Comparison of ENCODE assay signal across 9 cellular contexts in the genomic region with DNA sequence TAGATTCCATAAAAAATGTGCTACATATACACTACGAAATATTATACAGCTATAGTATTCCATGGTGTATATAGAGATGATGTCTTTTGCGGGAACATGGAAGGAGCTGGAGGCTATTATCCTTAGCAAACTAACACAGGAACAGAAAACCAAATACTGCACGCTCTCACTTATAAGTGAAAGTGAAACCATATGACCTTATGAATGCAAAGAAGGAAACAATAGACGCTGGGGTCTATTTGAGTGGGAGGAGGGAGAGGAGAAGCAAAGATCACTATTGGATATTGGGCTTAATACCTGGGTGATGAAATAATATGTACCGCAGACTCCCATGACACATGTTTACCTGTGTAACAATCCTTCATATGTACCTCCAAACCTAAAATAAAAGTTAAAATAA.
DNase-seq lines count a peak whose midpoint lies in the region; ATAC-seq and TF ChIP-seq lines count a peak whose summit lies in the region.
"Had no signal": no experiment of that assay in that cellular context is flagged by ENCODE, and none has a peak within 500 bp of the region (broad histone marks: within the 10 kb centered on the region; RNA-seq: fewer than 3 reads in every experiment).

No MANE protein-coding gene starts in this region.

- peak overlapping the region; percentile 76 for H2AFZ ChIP-seq in OCI-LY3 (ENCODE audit: low read depth, low read length)

- no peak overlapping the region for H3K9ac ChIP-seq in OCI-LY3 (ENCODE audit: low read length)

- no peaks in the 10 kb centered on the region for H4K20me1 ChIP-seq in OCI-LY3 (ENCODE audit: insufficient read depth, low read length)

- peak overlapping the region; percentile 58 for H3K4me2 ChIP-seq in OCI-LY3 (ENCODE audit: low read length)

- H3K27me3 ChIP-seq in OCI-LY3 (ENCODE audit: low read depth, low read length) = no peaks in the 10 kb centered on the region
- H3K27me3 ChIP-seq in aorta (ENCODE audit: control insufficient read depth in 1 of 2, insufficient read depth in 2 of 2, low read length in 1 of 2) = no peaks in the 10 kb centered on the region
- H3K27me3 ChIP-seq: SJSA1 had no signal

- H3K4me1 ChIP-seq in OCI-LY3 (ENCODE audit: low read length) (0 out of 2 replicates have a peak, but pooled peaks cover 3% of the 10 kb centered on the region), aorta (ENCODE audit: control insufficient read depth in 1 of 2, insufficient read depth in 2 of 2, low read length in 2 of 2) (no peaks in the 10 kb centered on the region)
- H3K4me1 ChIP-seq: SJSA1 had no signal

- DNase-seq in fibroblast of peridontal ligament (ENCODE audit: extremely low read depth) (peak; percentile 67), aorta (no peak), NCI-H2171 treated with DMSO at 0.1 percent for 48 hours (lab: John Stamatoyannopoulos, UW) (no peak)
- DNase-seq in stimulated activated CD4-positive, alpha-beta T cell treated with anti-CD3 and anti-CD28 coated beads, Interleukin-12 subunit alpha, Interleukin-12 subunit beta, amount 100 ng/mL, for 4 hours = no peak
- DNase-seq in stimulated activated CD4-positive, alpha-beta T cell treated with anti-CD3 and anti-CD28 coated beads, Interleukin-4, amount 100 ng/mL, for 4 hours = no peak

- ATAC-seq in GM18867 (IDR thresholded peaks at IDR 0.05; ENCODE audit: unreplicated experiment) = peak; percentile 69
- peak; percentile 94 for ATAC-seq in HG02763 (IDR thresholded peaks at IDR 0.05; ENCODE audit: unreplicated experiment)
- ATAC-seq in aorta (ENCODE audit: low FRiP score) = no peak

- no peaks in the 10 kb centered on the region for H3K36me3 ChIP-seq in OCI-LY3 (replicated peaks; ENCODE audit: low read depth, low read length)
- no peaks in the 10 kb centered on the region for H3K36me3 ChIP-seq in aorta (ENCODE audit: control insufficient read depth in 1 of 2, insufficient read depth in 2 of 2, low read length in 1 of 2)
- H3K36me3 ChIP-seq: SJSA1 had no signal

- H3K4me3 ChIP-seq in OCI-LY3 (ENCODE audit: low read length) (peak overlapping the region; percentile 55), aorta (ENCODE audit: low read length in 2 of 2) (no peak overlapping the region)
- H3K4me3 ChIP-seq: SJSA1 had no signal

- H3K9me3 ChIP-seq in OCI-LY3 (ENCODE audit: insufficient read depth, low read length) (no peaks in the 10 kb centered on the region), aorta (ENCODE audit: control insufficient read depth, low read length) (no peaks in the 10 kb centered on the region)
- H3K9me3 ChIP-seq: SJSA1 had no signal

- no peak for TF ChIP-seq CTCF in OCI-LY3 (IDR thresholded peaks at IDR 0.05; ENCODE audit: low read depth, low read length)

- no peaks in the 10 kb centered on the region for H3K79me2 ChIP-seq in OCI-LY3 (ENCODE audit: low read length)

- H3K27ac ChIP-seq in OCI-LY3 (ENCODE audit: low read length) (no peak overlapping the region), aorta (ENCODE audit: low read depth in 1 of 2, low read length in 2 of 2) (no peak overlapping the region)
- H3K27ac ChIP-seq: SJSA1 had no signal

- intact Hi-C loops in aorta (cut with DNase I) = no loop called here

- 69 to 76% methylated on average over 5 of the region's 5 CpGs for WGBS in aorta, 2 donors
